In the genomic region with DNA sequence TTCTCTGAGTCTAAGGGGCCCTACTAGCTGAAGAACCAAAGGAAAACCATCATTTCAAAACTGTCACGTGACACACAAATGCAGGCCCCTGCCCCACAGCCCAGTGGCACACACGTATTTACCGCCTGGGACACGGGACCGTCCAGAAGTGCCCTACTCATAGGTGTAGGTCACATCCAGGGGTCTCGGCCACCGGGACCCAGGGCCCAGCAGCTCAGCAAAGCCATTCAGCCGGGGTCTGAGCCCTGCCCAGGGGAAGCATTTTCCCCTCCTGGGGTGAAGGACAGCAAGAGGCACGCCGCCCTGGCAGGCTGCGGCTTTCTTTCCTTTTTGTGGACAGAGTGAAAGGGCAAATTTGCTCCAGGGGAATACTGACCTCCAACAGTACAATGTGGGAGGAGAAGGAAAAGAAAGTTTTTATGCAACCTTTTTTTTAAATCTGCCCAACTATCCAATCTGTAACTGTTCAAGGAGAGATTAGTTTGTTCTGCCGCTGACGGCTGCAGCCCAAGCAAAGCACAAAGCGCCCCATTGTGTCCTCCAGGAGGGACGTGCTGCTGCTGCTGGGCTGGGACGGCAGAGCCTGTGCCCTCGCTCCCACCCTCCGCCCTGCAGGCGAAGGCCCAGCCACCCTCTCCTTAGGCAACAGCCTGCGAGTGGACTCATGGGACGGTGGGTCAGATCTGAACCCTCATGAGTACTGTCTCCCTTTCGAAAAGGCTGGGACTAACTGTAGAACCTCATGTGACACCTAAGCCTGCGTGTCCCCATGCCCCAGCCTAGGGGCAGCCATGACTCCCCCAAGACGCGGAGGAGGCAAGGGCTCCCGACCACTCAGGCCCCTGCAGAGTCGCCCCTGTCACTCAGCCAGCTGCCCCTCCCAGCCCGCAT, we compare ENCODE assay signal across 16 cellular contexts. TPM values are rescaled to one million over a fixed set of nuclear protein-coding genes. Genes with fewer than 3 reads are reported as not detected.
A peak's percentile ranks its signal among the peaks of the same experiment; 100 is the strongest.
DNase-seq lines count a peak whose midpoint lies in the region; ATAC-seq, FAIRE-seq and TF ChIP-seq lines count a peak whose summit lies in the region.
"Had no signal": no experiment of that assay in that cellular context is flagged by ENCODE, and none has a peak within 500 bp of the region (broad histone marks: within the 10 kb centered on the region; RNA-seq: fewer than 3 reads in every experiment).

No MANE protein-coding gene starts in this region.

- TF ChIP-seq EP300 in H1 (IDR thresholded peaks at IDR 0.05; ENCODE audit: borderline replicate concordance in 1 of 2, low read depth in 2 of 2, low read length in 2 of 2), result no peak
- TF ChIP-seq EP300 in tibial nerve (IDR thresholded peaks at IDR 0.05), result peak; percentile 70 to 83

- H3K79me2 ChIP-seq in H1 (ENCODE audit: control insufficient read depth in 1 of 2, insufficient read depth in 2 of 2, low read length in 2 of 2) (peaks cover 0 to 76% of the 10 kb centered on the region in 2 experiments; a peak in 3 of 4 replicates), Karpas-422 (ENCODE audit: low read length) (peaks cover 96% of the 10 kb centered on the region)

- H3K27me3 Mint-ChIP-seq in nephron progenitor cell (ENCODE audit: low read depth, poor library complexity), result no peaks in the 10 kb centered on the region
- H3K27me3 Mint-ChIP-seq in CD4-positive, alpha-beta memory T cell, result no peaks in the 10 kb centered on the region
- H3K27me3 Mint-ChIP-seq: natural killer cell treated with Interleukin-12 subunit alpha and Interleukin-12 subunit beta and Interleukin-15 and Interleukin-18, amount 100 ng/mL, for 72 hours had no signal

- no peak overlapping the region for H3K9ac ChIP-seq in H1 (replicated peaks in 1 of 4; ENCODE audit: extremely low read depth in 1 of 4, low read depth in 3 of 4, low read length in 3 of 4)
- H3K9ac ChIP-seq in Karpas-422 (ENCODE audit: low read length), result no peak overlapping the region

- H3K4me2 ChIP-seq in H1 (ENCODE audit: insufficient read depth in 1 of 2, low read depth in 2 of 2, low read length in 2 of 2), result no peak overlapping the region
- no peak overlapping the region for H3K4me2 ChIP-seq in Karpas-422 (ENCODE audit: low read depth, low read length, poor library complexity, severe bottlenecking)

- H4K8ac ChIP-seq in H1 (ENCODE audit: extremely low read depth, insufficient read depth, low read length), result peak overlapping the region; percentile 51; the same call in 1 of the 2 replicates

- no peak overlapping the region for H3K4me3 Mint-ChIP-seq in nephron progenitor cell
- H3K4me3 Mint-ChIP-seq in CD4-positive, alpha-beta memory T cell, result no peak overlapping the region
- H3K4me3 Mint-ChIP-seq: immature natural killer cell; natural killer cell treated with Interleukin-12 subunit alpha and Interleukin-12 subunit beta and Interleukin-15 and Interleukin-18, amount 100 ng/mL, for 72 hours had no signal

- no peak overlapping the region; the same call in 1 of the 2 replicates for H2BK12ac ChIP-seq in H1 (ENCODE audit: low read depth, low read length)

- TF ChIP-seq RAD21 in H1 (IDR thresholded peaks at IDR 0.05 in 1 of 2, conservative IDR thresholded peaks at IDR 0.05 in 1 of 2; ENCODE audit: low read depth in 2 of 2, low read length in 2 of 2), result no peak

- H3K27ac ChIP-seq in H1 (ENCODE audit: low read depth, low read length), result peak overlapping the region; percentile 8; the same call in 1 of the 2 replicates
- H3K27ac ChIP-seq in tibial nerve, result peak overlapping the region; percentile 62 to 90 (median 83)
- no peak overlapping the region for H3K27ac ChIP-seq in Karpas-422 (ENCODE audit: low read length)
- no peak overlapping the region for H3K27ac ChIP-seq in CD4-positive, alpha-beta memory T cell (ENCODE audit: low read depth, low read length)

- H3K36me3 ChIP-seq in H1 (ENCODE audit: control insufficient read depth in 2 of 4, insufficient read depth in 4 of 4, low read length in 3 of 4), result peaks cover 13 to 30% (median 16%) of the 10 kb centered on the region in 4 experiments; a peak in 7 of 8 replicates
- peaks cover 0 to 12% (median 0%) of the 10 kb centered on the region in 3 donors for H3K36me3 ChIP-seq in tibial nerve
- H3K36me3 ChIP-seq in Karpas-422 (ENCODE audit: insufficient read depth, low read length), result peaks cover 53% of the 10 kb centered on the region
- H3K36me3 ChIP-seq in CD4-positive, alpha-beta memory T cell (ENCODE audit: insufficient read depth, low read length), result peaks cover 8% of the 10 kb centered on the region

- TF ChIP-seq CTCF in H1 (IDR thresholded peaks at IDR 0.05; ENCODE audit: control extremely low read depth in 1 of 3, insufficient read depth in 1 of 3, low read depth in 1 of 3, low read length in 3 of 3) (no peak), nephron progenitor cell (IDR thresholded peaks at IDR 0.05) (no peak), tibial nerve (IDR thresholded peaks at IDR 0.05) (peak in 2 of 5 experiments; percentile 6 to 29)

- H3K4me3 ChIP-seq in H1 (ENCODE audit: extremely low read depth in 1 of 4, insufficient read depth in 2 of 4, low read depth in 3 of 4, low read length in 4 of 4), result no peak overlapping the region
- H3K4me3 ChIP-seq in tibial nerve, result peak overlapping the region in 2 of 4 donors; percentile 5 to 8
- H3K4me3 ChIP-seq in Karpas-422 (ENCODE audit: low read length), result no peak overlapping the region
- H3K4me3 ChIP-seq in CD4-positive, alpha-beta memory T cell (ENCODE audit: low read length in 2 of 2), result no peak overlapping the region

- FAIRE-seq in H1 (lab: Jason Lieb, UNC), result no peak

- no peak overlapping the region for H4K5ac ChIP-seq in H1 (ENCODE audit: insufficient read length, low read depth, low read length)

- peak overlapping the region; percentile 61; the same call in 1 of the 2 replicates for H2BK5ac ChIP-seq in H1 (ENCODE audit: low read depth, low read length)

- no peak overlapping the region for H3K14ac ChIP-seq in H1 (ENCODE audit: insufficient read length)

- no peak for DNase-seq in left ventricle myocardium superior
- DNase-seq in cardiac septum (ENCODE audit: low spot score), result no peak
- DNase-seq in H1 (ENCODE audit: low read depth in 1 of 2, low spot score in 2 of 2), result no peak
- DNase-seq in nephron progenitor cell, result no peak
- DNase-seq in tibial nerve (ENCODE audit: low spot score in 2 of 2), result peak in 1 of 2 donors; percentile 46
- no peak for DNase-seq in Karpas-422
- no peak for DNase-seq in CD4-positive, alpha-beta memory T cell
- DNase-seq in NCI-H187 treated with DMSO at 0.1 percent for 48 hours (lab: John Stamatoyannopoulos, UW), result no peak
- DNase-seq: activated CD4-positive, alpha-beta T cell treated with anti-CD3 and anti-CD28 coated beads for 1 hour; AML-193; immature natural killer cell; KG1; NCI-H1694 treated with DMSO at 0.1 percent for 48 hours; NCI-H748 treated with DMSO at 0.1 percent for 48 hours; SIG-M5 had no signal

- ATAC-seq in left ventricle myocardium superior, result peak; percentile 15
- ATAC-seq: natural killer cell treated with Interleukin-12 subunit alpha and Interleukin-12 subunit beta and Interleukin-15 and Interleukin-18, amount 100 ng/mL, for 72 hours had no signal

- intact Hi-C loops in left ventricle myocardium superior (cut with micrococcal nuclease) (no loop called here), cardiac septum (cut with DNase I) (no loop called here)
- intact Hi-C loops in CD4-positive, alpha-beta memory T cell (cut with micrococcal nuclease), result no loop called here

- no peaks in the 10 kb centered on the region for H3K36me3 Mint-ChIP-seq in nephron progenitor cell (ENCODE audit: low read depth)
- peaks cover 0 to 14% of the 10 kb centered on the region in 2 donors for H3K36me3 Mint-ChIP-seq in CD4-positive, alpha-beta memory T cell
- H3K36me3 Mint-ChIP-seq: immature natural killer cell; natural killer cell treated with Interleukin-12 subunit alpha and Interleukin-12 subunit beta and Interleukin-15 and Interleukin-18, amount 100 ng/mL, for 72 hours had no signal

- peak overlapping the region; percentile 22 for H3K27ac Mint-ChIP-seq in nephron progenitor cell
- H3K27ac Mint-ChIP-seq in CD4-positive, alpha-beta memory T cell, result peak overlapping the region in 2 of 7 donors; percentile 17 to 88
- H3K27ac Mint-ChIP-seq: natural killer cell treated with Interleukin-12 subunit alpha and Interleukin-12 subunit beta and Interleukin-15 and Interleukin-18, amount 100 ng/mL, for 72 hours had no signal

- no peaks in the 10 kb centered on the region for H3K27me3 ChIP-seq in H1 (replicated peaks in 1 of 4; ENCODE audit: control insufficient read depth in 3 of 4, extremely low read depth in 1 of 4, insufficient read depth in 3 of 4, low read length in 3 of 4)
- no peaks in the 10 kb centered on the region for H3K27me3 ChIP-seq in tibial nerve
- no peaks in the 10 kb centered on the region for H3K27me3 ChIP-seq in Karpas-422 (ENCODE audit: low read length)
- H3K27me3 ChIP-seq in CD4-positive, alpha-beta memory T cell (ENCODE audit: insufficient read depth, low read length), result no peaks in the 10 kb centered on the region

- CTCF ChIA-PET in H1 (lab: Charles Lee; ENCODE audit: partially characterized antibody), result interaction anchor here (0.7 to 9.1 kb wide), 19 partner anchors 9 to 84 kb away, joined by 3 to 181 read pairs (median 10); a partner anchor contains a TSS
- CTCF ChIA-PET in CD4-positive, alpha-beta memory T cell (lab: Charles Lee; ENCODE audit: partially characterized antibody), result interaction anchor here (1.4 to 9.5 kb wide), 5 partner anchors 10 to 68 kb away, joined by 4 to 388 read pairs (median 45); a partner anchor contains a TSS

- H3K9me3 ChIP-seq in H1 (ENCODE audit: insufficient read depth in 2 of 2, low read depth in 1 of 2, low read length in 1 of 2) (no peaks in the 10 kb centered on the region), tibial nerve (no peaks in the 10 kb centered on the region), Karpas-422 (ENCODE audit: low read length) (no peaks in the 10 kb centered on the region)
- no peaks in the 10 kb centered on the region for H3K9me3 ChIP-seq in CD4-positive, alpha-beta memory T cell (ENCODE audit: control insufficient read depth in 1 of 2, low read length in 2 of 2)

- no peak overlapping the region for H3K23ac ChIP-seq in H1 (ENCODE audit: insufficient read length)

- 94% methylated on average over 27 of the region's 28 CpGs; no CpG with 5 or more reads in 1 of the 2 experiments for WGBS in H1 (ENCODE audit: extremely low coverage in 1 of 2, insufficient coverage in 1 of 2, insufficient read length in 1 of 2, insufficient replicate concordance in 2 of 2, low coverage in 1 of 2, low lambda C conversion rate in 2 of 2, missing lambda C conversion rate in 1 of 2), 2 experiments
- WGBS in tibial nerve, 2 donors, result 43 to 58% methylated on average over 26 to 28 of the region's 28 CpGs

- peaks cover 50% of the 10 kb centered on the region for H3K4me1 Mint-ChIP-seq in nephron progenitor cell
- H3K4me1 Mint-ChIP-seq in CD4-positive, alpha-beta memory T cell, result peaks cover 0 to 24% (median 9%) of the 10 kb centered on the region in 4 donors

- no peak overlapping the region for H2BK20ac ChIP-seq in H1 (ENCODE audit: low read length)

- H3K9me2 ChIP-seq in Karpas-422 (replicated peaks; ENCODE audit: insufficient read depth, low read length), result no peaks in the 10 kb centered on the region

- TF ChIP-seq POLR2A in H1 (IDR thresholded peaks at IDR 0.05; ENCODE audit: control extremely low read depth in 1 of 2, low read depth in 2 of 2, low read length in 2 of 2) (no peak), tibial nerve (IDR thresholded peaks at IDR 0.05) (peak in 1 of 2 donors; percentile 14)

- no peaks in the 10 kb centered on the region for H3K9me3 Mint-ChIP-seq in nephron progenitor cell
- peaks cover 0 to 2% (median 0%) of the 10 kb centered on the region in 8 donors for H3K9me3 Mint-ChIP-seq in CD4-positive, alpha-beta memory T cell
- H3K9me3 Mint-ChIP-seq: immature natural killer cell; natural killer cell treated with Interleukin-12 subunit alpha and Interleukin-12 subunit beta and Interleukin-15 and Interleukin-18, amount 100 ng/mL, for 72 hours had no signal

- H3K23me2 ChIP-seq in H1 (ENCODE audit: low read depth, low read length), result no peaks in the 10 kb centered on the region

- no peak overlapping the region for H2AK5ac ChIP-seq in H1 (ENCODE audit: low read depth, low read length)

- no peak overlapping the region for H3K4ac ChIP-seq in H1 (replicated peaks; ENCODE audit: insufficient read length, low read depth, low read length)

- H3K56ac ChIP-seq in H1 (replicated peaks; ENCODE audit: insufficient read length, low read depth, low read length), result no peak overlapping the region

- POLR2A ChIA-PET in H1 (lab: Charles Lee; ENCODE audit: partially characterized antibody), result interaction anchor here (0.8 to 27.1 kb wide), 6 partner anchors 9 to 26 kb away, joined by 3 to 507 read pairs (median 10); a partner anchor contains a TSS
- POLR2A ChIA-PET in CD4-positive, alpha-beta memory T cell (lab: Charles Lee; ENCODE audit: partially characterized antibody), result interaction anchor here (8.9 kb wide), 1 partner anchor 22 kb away, joined by 94 read pairs; a partner anchor contains a TSS

- H4K20me1 ChIP-seq in H1 (replicated peaks in 1 of 2; ENCODE audit: control insufficient read depth in 1 of 2, insufficient read depth in 2 of 2, low read length in 2 of 2), result peaks cover 17 to 22% of the 10 kb centered on the region in 2 experiments
- peaks cover 96% of the 10 kb centered on the region for H4K20me1 ChIP-seq in Karpas-422 (ENCODE audit: insufficient read depth, low read depth, low read length)

- H3K79me1 ChIP-seq in H1 (ENCODE audit: low read depth, low read length), result peaks cover 6% of the 10 kb centered on the region

- H2BK120ac ChIP-seq in H1 (replicated peaks; ENCODE audit: low read depth, low read length), result no peak overlapping the region

- H4K91ac ChIP-seq in H1 (replicated peaks; ENCODE audit: insufficient read length, low read length), result no peak overlapping the region

- peak overlapping the region; percentile 24; the same call in 1 of the 2 replicates for H3K18ac ChIP-seq in H1 (ENCODE audit: extremely low read depth, low read length)

- H2AFZ ChIP-seq in H1 (ENCODE audit: low read length), result no peak overlapping the region
- no peak overlapping the region for H2AFZ ChIP-seq in Karpas-422 (ENCODE audit: low read length)

- H3K4me1 ChIP-seq in H1 (replicated peaks in 1 of 4; ENCODE audit: control insufficient read depth in 3 of 4, insufficient read depth in 4 of 4, low read length in 3 of 4) (peaks cover 9 to 33% (median 20%) of the 10 kb centered on the region in 4 experiments), tibial nerve (peaks cover 0 to 74% (median 32%) of the 10 kb centered on the region in 4 donors), Karpas-422 (ENCODE audit: low read length) (peaks cover 97% of the 10 kb centered on the region)
- H3K4me1 ChIP-seq in CD4-positive, alpha-beta memory T cell (ENCODE audit: insufficient read depth, low read length), result peaks cover 11% of the 10 kb centered on the region

- no peak overlapping the region for H2BK15ac ChIP-seq in H1 (ENCODE audit: low read length)

RNA-seq across cellular contexts. Expression of a gene that starts 21.3 kb away (rescaled TPM):
- total RNA-seq in left ventricle myocardium superior (2.0 TPM), cardiac septum (8.2 TPM), tibial nerve (1 to 10 TPM; 5.5 to 6.6 (median 6.0) TPM)
- 327 and 341 TPM in 2 replicates for total RNA-seq in H1 (2021; fragmentation: NEBNext Ultra II Directional; extraction: Animal tissue kit (Norgen Biotek cat#: 25700))
- polyA plus RNA-seq in H1 (2011; rRNA removed), result 68.2 and 161 TPM in 2 replicates
- 65.1 TPM for polyA plus RNA-seq in H1 (2011; cell fraction: cytosol; rRNA removed)
- polyA plus RNA-seq in H1 (2011; cell fraction: nucleus; rRNA removed), result 122 TPM
- 126 to 176 TPM (median 151 TPM) in 4 replicates for polyA plus RNA-seq in H1 (2012, experiment 1 of 2)
- polyA plus RNA-seq in H1 (2012, experiment 2 of 2), result 202 TPM
- polyA plus RNA-seq in H1 (2013, experiment 1 of 2), result 316 TPM
- polyA plus RNA-seq in H1 (2013, experiment 2 of 2), result 381 TPM
- 34.4 and 63.7 TPM in 2 replicates for polyA minus RNA-seq in H1 (2011; rRNA and poly(A)+ RNA removed)
- 84.2 TPM for polyA minus RNA-seq in H1 (2011; cell fraction: cytosol; rRNA and poly(A)+ RNA removed)
- polyA minus RNA-seq in H1 (2011; cell fraction: nucleus; rRNA and poly(A)+ RNA removed), result 42.4 TPM
- 163 and 177 TPM in 2 replicates for total RNA-seq in Karpas-422 (2014; rRNA removed; shearing (Covaris generic); ENCODE audit: low replicate concordance)
- total RNA-seq in CD4-positive, alpha-beta memory T cell, result 10 to 100 TPM; 12.0 to 13.5 TPM
- polyA plus RNA-seq in CD4-positive, alpha-beta memory T cell, result 1 to 10 TPM; 3.5 to 6.4 TPM

Comparison
In these comparisons a context has a peak if more than half of its experiments do, and no peak if none do; other contexts are left out.
1. H3K27ac ChIP-seq: peak in H1 (single experiment) and tibial nerve (4 of 4); none in Karpas-422 (single experiment) and CD4-positive, alpha-beta memory T cell (single experiment).
2. RNA of a gene that starts 21.3 kb away (total RNA-seq): 327 to 341 TPM in H1 and 163 to 177 TPM in Karpas-422; 12.0 to 13.5 TPM in CD4-positive, alpha-beta memory T cell, 8.2 TPM in cardiac septum (single experiment), 5.5 to 6.6 TPM in tibial nerve and 2.0 TPM in left ventricle myocardium superior (single experiment); every median in the first group is over 10 times any median in the second.